Comparison of ENCODE assay signal across 28 cellular contexts in the genomic region with DNA sequence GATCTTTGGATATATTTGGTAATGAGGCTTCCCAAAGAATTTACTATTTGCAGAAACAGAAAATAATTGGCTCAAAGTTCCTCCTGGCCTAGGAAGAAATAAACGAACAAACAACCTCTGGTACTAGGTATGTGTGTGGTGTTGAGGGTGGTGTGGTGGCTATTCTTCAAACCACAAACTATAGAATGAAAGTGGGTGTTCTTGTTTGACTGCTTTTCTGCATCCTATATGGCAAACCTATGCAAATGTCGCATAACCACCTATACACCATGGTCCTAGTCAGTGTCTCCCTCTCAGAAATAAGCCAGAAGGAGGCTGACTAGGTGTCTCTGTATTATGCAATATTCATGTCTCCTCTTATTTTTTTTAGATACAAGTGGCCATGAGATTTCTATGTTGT.
A peak's percentile ranks its signal among the peaks of the same experiment; 100 is the strongest.
DNase-seq lines count a peak whose midpoint lies in the region; ATAC-seq and TF ChIP-seq lines count a peak whose summit lies in the region.
"Had no signal": no experiment of that assay in that cellular context is flagged by ENCODE, and none has a peak within 500 bp of the region (broad histone marks: within the 10 kb centered on the region; RNA-seq: fewer than 3 reads in every experiment).

No MANE protein-coding gene starts in this region.

- H3K36me3 ChIP-seq in PC-3 (ENCODE audit: low read depth, low read length) (no peaks in the 10 kb centered on the region), hepatocyte (replicated peaks; ENCODE audit: insufficient read depth, low read depth) (no peaks in the 10 kb centered on the region), neural progenitor cell (no peaks in the 10 kb centered on the region)
- H3K36me3 ChIP-seq: BLaER1, brain microvascular endothelial cell, gastroesophageal sphincter, left lung, sigmoid colon had no signal

- intact Hi-C loops in PC-3 (cut with micrococcal nuclease), result no loop called here

- no peaks in the 10 kb centered on the region for H3F3A ChIP-seq in PC-3 (ENCODE audit: low read length, unreplicated experiment)
- H3F3A ChIP-seq in neural progenitor cell (ENCODE audit: low read depth), result no peaks in the 10 kb centered on the region

- H3K9me2 ChIP-seq in PC-3 (replicated peaks; ENCODE audit: low read length) (no peaks in the 10 kb centered on the region), hepatocyte (replicated peaks; ENCODE audit: insufficient read depth) (no peaks in the 10 kb centered on the region)

- H3K27ac ChIP-seq in PC-3 (ENCODE audit: low read length) (no peak overlapping the region), hepatocyte (no peak overlapping the region), neural progenitor cell (no peak overlapping the region)
- H3K27ac ChIP-seq: BLaER1, brain microvascular endothelial cell, gastroesophageal sphincter, GM23248, left lung, sigmoid colon had no signal

- peak; percentile 9 for DNase-seq in PC-3
- DNase-seq in hepatocyte (ENCODE audit: low spot score), result no peak
- no peak for DNase-seq in neural progenitor cell (ENCODE audit: low spot score)
- DNase-seq in NCI-H748 (lab: John Stamatoyannopoulos, UW; ENCODE audit: unreplicated experiment), result no peak
- DNase-seq: activated CD8-positive, alpha-beta memory T cell treated with anti-CD3 and anti-CD28 coated beads, Interleukin-2, amount 50 U/mL, for 4 hours; activated naive CD4-positive, alpha-beta T cell treated with anti-CD3 and anti-CD28 coated beads, Interleukin-2, amount 50 U/mL, for 16 hours; amniotic stem cell; brain microvascular endothelial cell; GM23248; hypothalamus; Karpas-422; left lung; NCI-H510A; SIG-M5; sigmoid colon; stimulated activated CD4-positive, alpha-beta T cell treated with anti-CD3 and anti-CD28 coated beads, Interleukin-4, amount 100 ng/mL, for 24 hours; substantia nigra; T1000 had no signal

- no peak overlapping the region for H2AFZ ChIP-seq in PC-3 (ENCODE audit: low read length)
- H2AFZ ChIP-seq in hepatocyte, result no peak overlapping the region
- H2AFZ ChIP-seq in neural progenitor cell (replicated peaks), result no peak overlapping the region
- H2AFZ ChIP-seq: GM23248 had no signal

- CTCF ChIA-PET in PC-3 (lab: Charles Lee), result no interaction called here

- BruUV-seq in PC-3 (replicated peaks; lab: Mats Ljungman, UMichigan), result no TSS peak

- H3K4me2 ChIP-seq in PC-3 (ENCODE audit: low read length), result no peak overlapping the region
- H3K4me2 ChIP-seq in hepatocyte, result no peak overlapping the region
- no peak overlapping the region for H3K4me2 ChIP-seq in neural progenitor cell
- H3K4me2 ChIP-seq: BLaER1 had no signal

- H3K79me2 ChIP-seq in PC-3 (ENCODE audit: low read length) (no peaks in the 10 kb centered on the region), hepatocyte (no peaks in the 10 kb centered on the region), neural progenitor cell (ENCODE audit: low read depth) (no peaks in the 10 kb centered on the region)

- POLR2A ChIA-PET in PC-3 (lab: Charles Lee; ENCODE audit: unreplicated experiment), result no interaction called here

- TF ChIP-seq CTCF in PC-3 (conservative IDR thresholded peaks at IDR 0.05; ENCODE audit: low read depth, low read length), result no peak
- no peak for TF ChIP-seq CTCF in hepatocyte (IDR thresholded peaks at IDR 0.05; ENCODE audit: poor library complexity)
- no peak for TF ChIP-seq CTCF in neural progenitor cell (IDR thresholded peaks at IDR 0.05)

- no peaks in the 10 kb centered on the region for H3K9me3 Mint-ChIP-seq in neural progenitor cell
- H3K9me3 Mint-ChIP-seq: activated T-helper 1 cell treated with anti-CD3 and anti-CD28 coated beads, Interleukin-12 subunit alpha, Interleukin-12 subunit beta, Interleukin-2, Interleukin-4 antibody, amounts not matched to agents 30 ng/mL and 10 ng/mL and 1 ng/mL, durations not matched to agents 14 hours and 24 hours and 36 hours; WTC11 had no signal

- ATAC-seq in GM18517 (IDR thresholded peaks at IDR 0.05; ENCODE audit: unreplicated experiment) (peak; percentile 69), GM21526 (IDR thresholded peaks at IDR 0.05; ENCODE audit: low FRiP score, unreplicated experiment) (peak; percentile 57), HG03066 (IDR thresholded peaks at IDR 0.05; ENCODE audit: low read depth, unreplicated experiment) (peak; percentile 56), PC-3 (no peak)
- ATAC-seq: gastroesophageal sphincter; left lung; stimulated activated effector memory CD8-positive, alpha-beta T cell treated with anti-CD3 and anti-CD28 coated beads, Interleukin-12 subunit alpha, Interleukin-12 subunit beta, amount 100 ng/mL, for 72 hours; WTC11 had no signal

- no peaks in the 10 kb centered on the region for H3K9me3 ChIP-seq in PC-3 (ENCODE audit: low read length)
- no peaks in the 10 kb centered on the region for H3K9me3 ChIP-seq in hepatocyte (ENCODE audit: low read depth)
- no peaks in the 10 kb centered on the region for H3K9me3 ChIP-seq in neural progenitor cell (ENCODE audit: low read depth)
- H3K9me3 ChIP-seq: BLaER1, gastroesophageal sphincter, left lung, sigmoid colon had no signal

- no peak overlapping the region for H3K4me3 Mint-ChIP-seq in neural progenitor cell
- H3K4me3 Mint-ChIP-seq: activated T-helper 1 cell treated with anti-CD3 and anti-CD28 coated beads, Interleukin-12 subunit alpha, Interleukin-12 subunit beta, Interleukin-2, Interleukin-4 antibody, amounts not matched to agents 30 ng/mL and 10 ng/mL and 1 ng/mL, durations not matched to agents 14 hours and 24 hours and 36 hours; stimulated activated effector memory CD8-positive, alpha-beta T cell treated with anti-CD3 and anti-CD28 coated beads, Interleukin-12 subunit alpha, Interleukin-12 subunit beta, amount 100 ng/mL, for 72 hours; type B pancreatic cell; WTC11 had no signal

- no peaks in the 10 kb centered on the region for H3K36me3 Mint-ChIP-seq in neural progenitor cell
- H3K36me3 Mint-ChIP-seq: stimulated activated effector memory CD8-positive, alpha-beta T cell treated with anti-CD3 and anti-CD28 coated beads, Interleukin-12 subunit alpha, Interleukin-12 subunit beta, amount 100 ng/mL, for 72 hours; type B pancreatic cell; WTC11 had no signal

- no peaks in the 10 kb centered on the region for H4K20me1 ChIP-seq in PC-3 (ENCODE audit: low read length)
- no peaks in the 10 kb centered on the region for H4K20me1 ChIP-seq in hepatocyte (ENCODE audit: insufficient read depth, poor library complexity, severe bottlenecking)
- H4K20me1 ChIP-seq in neural progenitor cell (ENCODE audit: low read depth), result no peaks in the 10 kb centered on the region
- H4K20me1 ChIP-seq: BLaER1 had no signal

- 90% methylated on average over 2 of the region's 2 CpGs for WGBS in hepatocyte (ENCODE audit: low lambda C conversion rate, missing lambda C conversion rate)

- H3K27ac Mint-ChIP-seq in neural progenitor cell, result no peak overlapping the region
- H3K27ac Mint-ChIP-seq: activated T-helper 1 cell treated with anti-CD3 and anti-CD28 coated beads, Interleukin-12 subunit alpha, Interleukin-12 subunit beta, Interleukin-2, Interleukin-4 antibody, amounts not matched to agents 30 ng/mL and 10 ng/mL and 1 ng/mL, durations not matched to agents 14 hours and 24 hours and 36 hours; progenitor cell of endocrine pancreas; stimulated activated effector memory CD8-positive, alpha-beta T cell treated with anti-CD3 and anti-CD28 coated beads, Interleukin-12 subunit alpha, Interleukin-12 subunit beta, amount 100 ng/mL, for 72 hours; type B pancreatic cell; WTC11 had no signal

- H3K27me3 Mint-ChIP-seq in neural progenitor cell (ENCODE audit: insufficient read depth, low read depth), result peaks cover 2% of the 10 kb centered on the region
- H3K27me3 Mint-ChIP-seq: progenitor cell of endocrine pancreas, type B pancreatic cell had no signal

- H3K9ac ChIP-seq in PC-3 (ENCODE audit: low read length), result no peak overlapping the region
- no peak overlapping the region for H3K9ac ChIP-seq in neural progenitor cell
- H3K9ac ChIP-seq: BLaER1, GM23248 had no signal

- no peak overlapping the region for H3K4me3 ChIP-seq in PC-3 (ENCODE audit: low read length)
- no peak overlapping the region for H3K4me3 ChIP-seq in hepatocyte
- H3K4me3 ChIP-seq in neural progenitor cell, result no peak overlapping the region
- H3K4me3 ChIP-seq: BLaER1, gastroesophageal sphincter, GM23248, left lung, sigmoid colon had no signal

- H3K4me1 ChIP-seq in PC-3 (ENCODE audit: insufficient read depth, low read length), result no peaks in the 10 kb centered on the region; the same call in 1 of the 2 replicates
- H3K4me1 ChIP-seq in hepatocyte (ENCODE audit: insufficient read depth), result no peaks in the 10 kb centered on the region
- peaks cover 17% of the 10 kb centered on the region for H3K4me1 ChIP-seq in neural progenitor cell
- H3K4me1 ChIP-seq: BLaER1, left lung, sigmoid colon had no signal

- H3K4me1 Mint-ChIP-seq in neural progenitor cell, result peaks cover 21% of the 10 kb centered on the region
- H3K4me1 Mint-ChIP-seq: stimulated activated effector memory CD8-positive, alpha-beta T cell treated with anti-CD3 and anti-CD28 coated beads, Interleukin-12 subunit alpha, Interleukin-12 subunit beta, amount 100 ng/mL, for 72 hours had no signal

- H3K27me3 ChIP-seq in PC-3 (ENCODE audit: low read length), result no peaks in the 10 kb centered on the region
- H3K27me3 ChIP-seq in hepatocyte, result no peaks in the 10 kb centered on the region
- H3K27me3 ChIP-seq in neural progenitor cell, result no peaks in the 10 kb centered on the region
- H3K27me3 ChIP-seq: BLaER1, brain microvascular endothelial cell, gastroesophageal sphincter, left lung, sigmoid colon had no signal
